In genomic region chr15:55289011-55289572, GRCh38 we compare ENCODE assay signal across 8 cellular contexts. TPM values are rescaled to one million over a fixed set of nuclear protein-coding genes. Genes with fewer than 3 reads are reported as not detected.
DNase-seq lines count a peak whose midpoint lies in the region; ATAC-seq and TF ChIP-seq lines count a peak whose summit lies in the region.

No MANE protein-coding gene starts in this region.

- H3K9me3 ChIP-seq in naive thymus-derived CD4-positive, alpha-beta T cell (ENCODE audit: control insufficient read depth in 2 of 3, low read length in 3 of 3) = no peaks in the 10 kb centered on the region
- H3K9me3 ChIP-seq in vagina = no peaks in the 10 kb centered on the region

- no peaks in the 10 kb centered on the region for H3K27me3 ChIP-seq in KMS-11 (ENCODE audit: insufficient read depth, low read depth)
- no peaks in the 10 kb centered on the region for H3K27me3 ChIP-seq in naive thymus-derived CD4-positive, alpha-beta T cell (ENCODE audit: control insufficient read depth in 2 of 2, insufficient read depth in 2 of 2, low read length in 2 of 2)
- H3K27me3 ChIP-seq in vagina = no peaks in the 10 kb centered on the region

- no peak for TF ChIP-seq POLR2A in vagina (IDR thresholded peaks at IDR 0.05)

- peaks cover 50% of the 10 kb centered on the region for H3K4me1 ChIP-seq in KMS-11 (ENCODE audit: low read depth, poor library complexity, severe bottlenecking)
- peaks cover 14 to 26% of the 10 kb centered on the region in 2 donors for H3K4me1 ChIP-seq in naive thymus-derived CD4-positive, alpha-beta T cell (ENCODE audit: control insufficient read depth in 2 of 2, insufficient read depth in 2 of 2, low read length in 2 of 2)
- H3K4me1 ChIP-seq in vagina = peaks cover 15% of the 10 kb centered on the region

- TF ChIP-seq CTCF in KMS-11 (conservative IDR thresholded peaks at IDR 0.05; ENCODE audit: low read depth, low read length) (no peak), epithelial cell of proximal tubule (conservative IDR thresholded peaks at IDR 0.05; ENCODE audit: low read depth, low read length) (no peak), vagina (IDR thresholded peaks at IDR 0.05) (no peak)

- H3K4me3 Mint-ChIP-seq in activated CD4-positive, alpha-beta memory T cell treated with anti-CD3 and anti-CD28 coated beads for 36 hours = peak overlapping the region; percentile 93
- peak overlapping the region; percentile 85 to 95 (median 92) for H3K4me3 Mint-ChIP-seq in naive thymus-derived CD4-positive, alpha-beta T cell

- peak overlapping the region; percentile 97 for H3K27ac Mint-ChIP-seq in activated CD4-positive, alpha-beta memory T cell treated with anti-CD3 and anti-CD28 coated beads for 36 hours
- H3K27ac Mint-ChIP-seq in naive thymus-derived CD4-positive, alpha-beta T cell = peak overlapping the region; percentile 87 to 95 (median 93)

- intact Hi-C loops in activated CD4-positive, alpha-beta memory T cell treated with anti-CD3 and anti-CD28 coated beads for 36 hours (cut with micrococcal nuclease) = loop anchor here (1.0 kb wide), 3 partner anchors 9 to 119 kb away; partner anchors contain the start of genes CCPG1 and PIERCE2
- intact Hi-C loops in naive thymus-derived CD4-positive, alpha-beta T cell (cut with micrococcal nuclease) = loop anchor here (1.0 to 10.0 kb wide), 4 partner anchors 9 to 956 kb away; partner anchors contain the start of genes CCPG1 (in 1 of the 2), PIERCE2 (in 1 of the 2) and RFX7 (in 1 of the 2)
- intact Hi-C loops in vagina (cut with DNase I) = no loop called here

- H3K4me2 ChIP-seq in KMS-11 = peak overlapping the region; percentile 100

- peak overlapping the region; percentile 100 for H2AFZ ChIP-seq in KMS-11 (ENCODE audit: low read depth)

- peak overlapping the region; percentile 85 for H3K9ac ChIP-seq in KMS-11

- POLR2A ChIA-PET in activated CD4-positive, alpha-beta memory T cell treated with anti-CD3 and anti-CD28 coated beads for 36 hours (lab: Charles Lee) = interaction anchor here (0.8 to 1.4 kb wide), 3 partner anchors 9 to 93 kb away, joined by 3 to 7 read pairs (median 4); partner anchors contain the start of gene RSL24D1
- POLR2A ChIA-PET in naive thymus-derived CD4-positive, alpha-beta T cell (lab: Charles Lee) = interaction anchor here (0.7 to 2.1 kb wide), 2 partner anchors 30 kb away, joined by 3 to 6 read pairs; partner anchors contain the start of genes PIGB and PIGBOS1

- H3K4me3 ChIP-seq in KMS-11 (IDR thresholded peaks at IDR 0.05; ENCODE audit: insufficient read depth, low read depth, low read length) (peak overlapping the region; percentile 21), epithelial cell of proximal tubule (ENCODE audit: low read depth, low read length) (peak overlapping the region; percentile 92), vagina (peak overlapping the region; percentile 70 to 76)
- peak overlapping the region; percentile 90 for H3K4me3 ChIP-seq in naive thymus-derived CD4-positive, alpha-beta T cell (ENCODE audit: low read length)

- no peaks in the 10 kb centered on the region for H4K20me1 ChIP-seq in KMS-11 (ENCODE audit: insufficient read depth)

- CTCF ChIA-PET in activated CD4-positive, alpha-beta memory T cell treated with anti-CD3 and anti-CD28 coated beads for 36 hours (lab: Charles Lee) = no interaction called here
- CTCF ChIA-PET in naive thymus-derived CD4-positive, alpha-beta T cell (lab: Charles Lee) = interaction anchor here (2.5 kb wide), 1 partner anchor 71 kb away, joined by 19 read pairs; no protein-coding TSS in a partner anchor

- peak; percentile 37 for DNase-seq in AG08395 (ENCODE audit: low spot score)
- peak; percentile 69 for DNase-seq in activated CD4-positive, alpha-beta memory T cell treated with anti-CD3 and anti-CD28 coated beads for 36 hours
- DNase-seq in epithelial cell of proximal tubule (ENCODE audit: low read depth) = no peak
- DNase-seq in naive thymus-derived CD4-positive, alpha-beta T cell = peak in 6 of 9 donors; percentile 10 to 43 (median 22)
- DNase-seq in vagina (ENCODE audit: extremely low spot score in 2 of 2) = peak in 1 of 2 donors; percentile 89

- peak overlapping the region; percentile 81 for H3K27ac ChIP-seq in KMS-11
- H3K27ac ChIP-seq in naive thymus-derived CD4-positive, alpha-beta T cell (ENCODE audit: low read depth, low read length) = peak overlapping the region; percentile 95
- peak overlapping the region; percentile 91 for H3K27ac ChIP-seq in vagina

- H3K36me3 Mint-ChIP-seq in activated CD4-positive, alpha-beta memory T cell treated with anti-CD3 and anti-CD28 coated beads for 36 hours = peaks cover 40% of the 10 kb centered on the region
- peaks cover 0 to 23% (median 0%) of the 10 kb centered on the region in 5 donors for H3K36me3 Mint-ChIP-seq in naive thymus-derived CD4-positive, alpha-beta T cell

- peaks cover 54% of the 10 kb centered on the region for H3K79me2 ChIP-seq in KMS-11 (ENCODE audit: insufficient read depth, low read depth)

- H3K9me3 Mint-ChIP-seq in activated CD4-positive, alpha-beta memory T cell treated with anti-CD3 and anti-CD28 coated beads for 36 hours = no peaks in the 10 kb centered on the region
- H3K9me3 Mint-ChIP-seq in naive thymus-derived CD4-positive, alpha-beta T cell = no peaks in the 10 kb centered on the region

- H3K36me3 ChIP-seq in KMS-11 (ENCODE audit: insufficient read depth) = no peaks in the 10 kb centered on the region
- peaks cover 0 to 4% (median 0%) of the 10 kb centered on the region in 3 experiments for H3K36me3 ChIP-seq in naive thymus-derived CD4-positive, alpha-beta T cell (ENCODE audit: control insufficient read depth in 2 of 3, insufficient read depth in 3 of 3, low read length in 3 of 3)
- no peaks in the 10 kb centered on the region for H3K36me3 ChIP-seq in vagina

- H3K4me1 Mint-ChIP-seq in activated CD4-positive, alpha-beta memory T cell treated with anti-CD3 and anti-CD28 coated beads for 36 hours (ENCODE audit: low read depth) = peaks cover 43% of the 10 kb centered on the region
- peaks cover 33 to 55% (median 49%) of the 10 kb centered on the region in 7 donors for H3K4me1 Mint-ChIP-seq in naive thymus-derived CD4-positive, alpha-beta T cell

- ATAC-seq in GM18511 (IDR thresholded peaks at IDR 0.05; ENCODE audit: unreplicated experiment) (peak; percentile 21), GM18858 (IDR thresholded peaks at IDR 0.05; ENCODE audit: unreplicated experiment) (no peak)
- ATAC-seq in naive thymus-derived CD4-positive, alpha-beta T cell = peak; percentile 10

- no peaks in the 10 kb centered on the region for H3K27me3 Mint-ChIP-seq in activated CD4-positive, alpha-beta memory T cell treated with anti-CD3 and anti-CD28 coated beads for 36 hours
- peaks cover 0 to 4% (median 0%) of the 10 kb centered on the region in 5 donors for H3K27me3 Mint-ChIP-seq in naive thymus-derived CD4-positive, alpha-beta T cell

RNA-seq across cellular contexts. Expression of gene RAB27A, which starts 0.5 kb away (rescaled TPM):
- 100 to 1,000 TPM; 216 to 217 TPM for total RNA-seq in activated CD4-positive, alpha-beta memory T cell treated with anti-CD3 and anti-CD28 coated beads for 36 hours
- total RNA-seq in epithelial cell of proximal tubule (4.6 and 9.7 TPM in 2 replicates), vagina (29.5 TPM)
- total RNA-seq in naive thymus-derived CD4-positive, alpha-beta T cell = 10 to 100 TPM; 17.1 to 69.9 (median 20.7) TPM
- 10 to 100 TPM; 17.6 to 25.4 TPM for polyA plus RNA-seq in naive thymus-derived CD4-positive, alpha-beta T cell

RNA-seq across cellular contexts. Expression of gene PIGBOS1, which starts 29.8 kb away (rescaled TPM):
- total RNA-seq in activated CD4-positive, alpha-beta memory T cell treated with anti-CD3 and anti-CD28 coated beads for 36 hours = 10 to 100 TPM; 10.5 to 11.1 TPM
- total RNA-seq in epithelial cell of proximal tubule = 7.4 and 13.3 TPM in 2 replicates
- 10 to 100 TPM in 4 of 5 experiments, 1 to 10 TPM in 1; 8.8 to 21.3 (median 12.5) TPM for total RNA-seq in naive thymus-derived CD4-positive, alpha-beta T cell
- 10 to 100 TPM; 30.6 to 49.8 TPM for polyA plus RNA-seq in naive thymus-derived CD4-positive, alpha-beta T cell
- 6.4 TPM for total RNA-seq in vagina

RNA-seq across cellular contexts. Expression of gene PIGB, which starts 29.9 kb away (rescaled TPM):
- total RNA-seq in activated CD4-positive, alpha-beta memory T cell treated with anti-CD3 and anti-CD28 coated beads for 36 hours = 10 to 100 TPM; 18.0 to 18.9 TPM
- total RNA-seq in epithelial cell of proximal tubule (11.4 and 15.3 TPM in 2 replicates), vagina (6.9 TPM)
- total RNA-seq in naive thymus-derived CD4-positive, alpha-beta T cell = 10 to 100 TPM; 21.4 to 30.2 (median 24.3) TPM
- polyA plus RNA-seq in naive thymus-derived CD4-positive, alpha-beta T cell = 10 to 100 TPM; 11.9 to 21.0 TPM

Comparison
In these comparisons a context has a peak if more than half of its experiments do, and no peak if none do; other contexts are left out.
1. H3K4me3 ChIP-seq: peak in every context shown above with its lines; median percentile 92 in epithelial cell of proximal tubule; 90 in naive thymus-derived CD4-positive, alpha-beta T cell; 73 in vagina; 21 in KMS-11.